ENCODE assay signal across 1 cellular context in the genomic region with DNA sequence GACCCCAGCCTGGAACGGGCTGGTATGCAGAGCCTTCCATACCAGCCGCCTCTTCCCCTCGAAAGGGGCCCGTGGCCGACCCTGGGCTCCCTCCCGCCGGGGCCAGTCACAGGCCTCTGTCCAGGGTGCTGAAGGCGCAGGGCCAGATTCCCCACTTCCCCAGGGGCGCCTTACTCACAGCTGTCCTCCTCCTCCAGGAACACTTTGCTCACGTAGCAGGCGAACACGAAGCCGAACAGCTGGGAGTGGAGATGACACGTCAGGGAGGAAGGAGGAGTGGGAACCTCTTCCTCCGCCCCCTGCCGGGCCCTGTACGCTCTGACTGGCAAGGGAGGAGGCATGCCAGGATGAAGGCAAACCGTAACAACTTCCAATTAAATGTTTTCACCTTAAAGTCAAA.
TF ChIP-seq lines count a peak whose summit lies in the region.

No MANE protein-coding gene starts in this region.

TF ChIP-seq in HepG2, 621 proteins besides CTCF, POLR2A, EP300 and RAD21 (continued from another document and continues in another):
- TF ChIP-seq, protein P1, sequence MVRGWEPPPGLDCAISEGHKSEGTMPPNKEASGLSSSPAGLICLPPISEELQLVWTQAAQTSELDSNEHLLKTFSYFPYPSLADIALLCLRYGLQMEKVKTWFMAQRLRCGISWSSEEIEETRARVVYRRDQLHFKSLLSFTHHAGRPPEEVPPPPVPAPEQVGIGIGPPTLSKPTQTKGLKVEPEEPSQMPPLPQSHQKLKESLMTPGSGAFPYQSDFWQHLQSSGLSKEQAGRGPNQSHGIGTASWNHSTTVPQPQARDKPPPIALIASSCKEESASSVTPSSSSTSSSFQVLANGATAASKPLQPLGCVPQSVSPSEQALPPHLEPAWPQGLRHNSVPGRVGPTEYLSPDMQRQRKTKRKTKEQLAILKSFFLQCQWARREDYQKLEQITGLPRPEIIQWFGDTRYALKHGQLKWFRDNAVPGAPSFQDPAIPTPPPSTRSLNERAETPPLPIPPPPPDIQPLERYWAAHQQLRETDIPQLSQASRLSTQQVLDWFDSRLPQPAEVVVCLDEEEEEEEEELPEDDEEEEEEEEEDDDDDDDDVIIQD (CRISPR knock-in tag; IDR thresholded peaks at IDR 0.05; ENCODE audit: low read depth), result no peak
- TF ChIP-seq, protein P2, sequence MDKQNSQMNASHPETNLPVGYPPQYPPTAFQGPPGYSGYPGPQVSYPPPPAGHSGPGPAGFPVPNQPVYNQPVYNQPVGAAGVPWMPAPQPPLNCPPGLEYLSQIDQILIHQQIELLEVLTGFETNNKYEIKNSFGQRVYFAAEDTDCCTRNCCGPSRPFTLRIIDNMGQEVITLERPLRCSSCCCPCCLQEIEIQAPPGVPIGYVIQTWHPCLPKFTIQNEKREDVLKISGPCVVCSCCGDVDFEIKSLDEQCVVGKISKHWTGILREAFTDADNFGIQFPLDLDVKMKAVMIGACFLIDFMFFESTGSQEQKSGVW (CRISPR knock-in tag; IDR thresholded peaks at IDR 0.05; ENCODE audit: borderline replicate concordance), result no peak
- TF ChIP-seq KAT7 (CRISPR knock-in tag; IDR thresholded peaks at IDR 0.05; ENCODE audit: borderline replicate concordance) (no peak), RBM39 (IDR thresholded peaks at IDR 0.05; ENCODE audit: low read depth, low read length, poor library complexity, severe bottlenecking) (no peak), SRY (CRISPR knock-in tag; IDR thresholded peaks at IDR 0.05) (peak; percentile 98), ZSCAN30 (CRISPR knock-in tag; IDR thresholded peaks at IDR 0.05) (peak; percentile 55; the same call in 1 of the 2 replicates), GABPB1 (CRISPR knock-in tag; IDR thresholded peaks at IDR 0.05) (peak; percentile 42; the same call in 1 of the 2 replicates), RBM22 (optimal IDR thresholded peaks at IDR 0.05; ENCODE audit: low read length) (no peak), REL (CRISPR knock-in tag; conservative IDR thresholded peaks at IDR 0.05) (peak; percentile 87; the same call in 1 of the 2 replicates), SMAD3 (CRISPR knock-in tag; IDR thresholded peaks at IDR 0.05) (peak; percentile 89; the same call in 1 of the 2 replicates), ZNF7 (CRISPR knock-in tag; IDR thresholded peaks at IDR 0.05) (no peak), ONECUT2 (CRISPR knock-in tag; IDR thresholded peaks at IDR 0.05) (no peak), ARNT (IDR thresholded peaks at IDR 0.05) (no peak), ZNF10 (CRISPR knock-in tag; IDR thresholded peaks at IDR 0.05; ENCODE audit: borderline replicate concordance, low read depth) (no peak), ZNF331 (CRISPR knock-in tag; IDR thresholded peaks at IDR 0.05) (peak; percentile 76; the same call in 1 of the 2 replicates), NRL (CRISPR knock-in tag; IDR thresholded peaks at IDR 0.05; ENCODE audit: borderline replicate concordance) (no peak; the same call in 1 of the 2 replicates), BCL6 (CRISPR knock-in tag; IDR thresholded peaks at IDR 0.05) (peak; percentile 39), HHEX (CRISPR knock-in tag; IDR thresholded peaks at IDR 0.05) (no peak), KDM2A (CRISPR knock-in tag; IDR thresholded peaks at IDR 0.05; ENCODE audit: borderline replicate concordance, low read depth) (peak; percentile 59; the same call in 1 of the 2 replicates), PCBP2 (optimal IDR thresholded peaks at IDR 0.05; ENCODE audit: low read depth, low read length, poor library complexity, severe bottlenecking) (no peak), ZNF224 (CRISPR knock-in tag; IDR thresholded peaks at IDR 0.05) (no peak), CBFB (CRISPR knock-in tag; IDR thresholded peaks at IDR 0.05) (no peak), STAG1 (CRISPR knock-in tag; IDR thresholded peaks at IDR 0.05) (0 out of 2 replicates have a peak, but pooled peaks have one; percentile 8), HDAC2 (CRISPR knock-in tag; IDR thresholded peaks at IDR 0.05) (0 out of 2 replicates have a peak, but pooled peaks have one; percentile 53), ZBTB8A (CRISPR knock-in tag; IDR thresholded peaks at IDR 0.05; ENCODE audit: borderline replicate concordance, low read depth) (no peak)
- TF ChIP-seq, protein P3, sequence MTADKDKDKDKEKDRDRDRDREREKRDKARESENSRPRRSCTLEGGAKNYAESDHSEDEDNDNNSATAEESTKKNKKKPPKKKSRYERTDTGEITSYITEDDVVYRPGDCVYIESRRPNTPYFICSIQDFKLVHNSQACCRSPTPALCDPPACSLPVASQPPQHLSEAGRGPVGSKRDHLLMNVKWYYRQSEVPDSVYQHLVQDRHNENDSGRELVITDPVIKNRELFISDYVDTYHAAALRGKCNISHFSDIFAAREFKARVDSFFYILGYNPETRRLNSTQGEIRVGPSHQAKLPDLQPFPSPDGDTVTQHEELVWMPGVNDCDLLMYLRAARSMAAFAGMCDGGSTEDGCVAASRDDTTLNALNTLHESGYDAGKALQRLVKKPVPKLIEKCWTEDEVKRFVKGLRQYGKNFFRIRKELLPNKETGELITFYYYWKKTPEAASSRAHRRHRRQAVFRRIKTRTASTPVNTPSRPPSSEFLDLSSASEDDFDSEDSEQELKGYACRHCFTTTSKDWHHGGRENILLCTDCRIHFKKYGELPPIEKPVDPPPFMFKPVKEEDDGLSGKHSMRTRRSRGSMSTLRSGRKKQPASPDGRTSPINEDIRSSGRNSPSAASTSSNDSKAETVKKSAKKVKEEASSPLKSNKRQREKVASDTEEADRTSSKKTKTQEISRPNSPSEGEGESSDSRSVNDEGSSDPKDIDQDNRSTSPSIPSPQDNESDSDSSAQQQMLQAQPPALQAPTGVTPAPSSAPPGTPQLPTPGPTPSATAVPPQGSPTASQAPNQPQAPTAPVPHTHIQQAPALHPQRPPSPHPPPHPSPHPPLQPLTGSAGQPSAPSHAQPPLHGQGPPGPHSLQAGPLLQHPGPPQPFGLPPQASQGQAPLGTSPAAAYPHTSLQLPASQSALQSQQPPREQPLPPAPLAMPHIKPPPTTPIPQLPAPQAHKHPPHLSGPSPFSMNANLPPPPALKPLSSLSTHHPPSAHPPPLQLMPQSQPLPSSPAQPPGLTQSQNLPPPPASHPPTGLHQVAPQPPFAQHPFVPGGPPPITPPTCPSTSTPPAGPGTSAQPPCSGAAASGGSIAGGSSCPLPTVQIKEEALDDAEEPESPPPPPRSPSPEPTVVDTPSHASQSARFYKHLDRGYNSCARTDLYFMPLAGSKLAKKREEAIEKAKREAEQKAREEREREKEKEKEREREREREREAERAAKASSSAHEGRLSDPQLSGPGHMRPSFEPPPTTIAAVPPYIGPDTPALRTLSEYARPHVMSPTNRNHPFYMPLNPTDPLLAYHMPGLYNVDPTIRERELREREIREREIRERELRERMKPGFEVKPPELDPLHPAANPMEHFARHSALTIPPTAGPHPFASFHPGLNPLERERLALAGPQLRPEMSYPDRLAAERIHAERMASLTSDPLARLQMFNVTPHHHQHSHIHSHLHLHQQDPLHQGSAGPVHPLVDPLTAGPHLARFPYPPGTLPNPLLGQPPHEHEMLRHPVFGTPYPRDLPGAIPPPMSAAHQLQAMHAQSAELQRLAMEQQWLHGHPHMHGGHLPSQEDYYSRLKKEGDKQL (CRISPR knock-in tag; IDR thresholded peaks at IDR 0.05; ENCODE audit: low read depth), result no peak
- TF ChIP-seq, protein P4, sequence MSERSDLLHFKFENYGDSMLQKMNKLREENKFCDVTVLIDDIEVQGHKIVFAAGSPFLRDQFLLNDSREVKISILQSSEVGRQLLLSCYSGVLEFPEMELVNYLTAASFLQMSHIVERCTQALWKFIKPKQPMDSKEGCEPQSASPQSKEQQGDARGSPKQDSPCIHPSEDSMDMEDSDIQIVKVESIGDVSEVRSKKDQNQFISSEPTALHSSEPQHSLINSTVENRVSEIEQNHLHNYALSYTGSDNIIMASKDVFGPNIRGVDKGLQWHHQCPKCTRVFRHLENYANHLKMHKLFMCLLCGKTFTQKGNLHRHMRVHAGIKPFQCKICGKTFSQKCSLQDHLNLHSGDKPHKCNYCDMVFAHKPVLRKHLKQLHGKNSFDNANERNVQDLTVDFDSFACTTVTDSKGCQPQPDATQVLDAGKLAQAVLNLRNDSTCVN (CRISPR knock-in tag; IDR thresholded peaks at IDR 0.05; ENCODE audit: borderline replicate concordance), result peak; percentile 90
- TF ChIP-seq, protein P5, sequence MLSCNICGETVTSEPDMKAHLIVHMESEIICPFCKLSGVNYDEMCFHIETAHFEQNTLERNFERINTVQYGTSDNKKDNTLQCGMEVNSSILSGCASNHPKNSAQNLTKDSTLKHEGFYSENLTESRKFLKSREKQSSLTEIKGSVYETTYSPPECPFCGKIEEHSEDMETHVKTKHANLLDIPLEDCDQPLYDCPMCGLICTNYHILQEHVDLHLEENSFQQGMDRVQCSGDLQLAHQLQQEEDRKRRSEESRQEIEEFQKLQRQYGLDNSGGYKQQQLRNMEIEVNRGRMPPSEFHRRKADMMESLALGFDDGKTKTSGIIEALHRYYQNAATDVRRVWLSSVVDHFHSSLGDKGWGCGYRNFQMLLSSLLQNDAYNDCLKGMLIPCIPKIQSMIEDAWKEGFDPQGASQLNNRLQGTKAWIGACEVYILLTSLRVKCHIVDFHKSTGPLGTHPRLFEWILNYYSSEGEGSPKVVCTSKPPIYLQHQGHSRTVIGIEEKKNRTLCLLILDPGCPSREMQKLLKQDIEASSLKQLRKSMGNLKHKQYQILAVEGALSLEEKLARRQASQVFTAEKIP (CRISPR knock-in tag; IDR thresholded peaks at IDR 0.05; ENCODE audit: borderline replicate concordance), result no peak
- TF ChIP-seq, protein P6, sequence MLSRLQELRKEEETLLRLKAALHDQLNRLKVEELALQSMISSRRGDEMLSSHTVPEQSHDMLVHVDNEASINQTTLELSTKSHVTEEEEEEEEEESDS (CRISPR knock-in tag; IDR thresholded peaks at IDR 0.05; ENCODE audit: borderline replicate concordance), result peak; percentile 90; the same call in 1 of the 2 replicates
- TF ChIP-seq, protein P7, sequence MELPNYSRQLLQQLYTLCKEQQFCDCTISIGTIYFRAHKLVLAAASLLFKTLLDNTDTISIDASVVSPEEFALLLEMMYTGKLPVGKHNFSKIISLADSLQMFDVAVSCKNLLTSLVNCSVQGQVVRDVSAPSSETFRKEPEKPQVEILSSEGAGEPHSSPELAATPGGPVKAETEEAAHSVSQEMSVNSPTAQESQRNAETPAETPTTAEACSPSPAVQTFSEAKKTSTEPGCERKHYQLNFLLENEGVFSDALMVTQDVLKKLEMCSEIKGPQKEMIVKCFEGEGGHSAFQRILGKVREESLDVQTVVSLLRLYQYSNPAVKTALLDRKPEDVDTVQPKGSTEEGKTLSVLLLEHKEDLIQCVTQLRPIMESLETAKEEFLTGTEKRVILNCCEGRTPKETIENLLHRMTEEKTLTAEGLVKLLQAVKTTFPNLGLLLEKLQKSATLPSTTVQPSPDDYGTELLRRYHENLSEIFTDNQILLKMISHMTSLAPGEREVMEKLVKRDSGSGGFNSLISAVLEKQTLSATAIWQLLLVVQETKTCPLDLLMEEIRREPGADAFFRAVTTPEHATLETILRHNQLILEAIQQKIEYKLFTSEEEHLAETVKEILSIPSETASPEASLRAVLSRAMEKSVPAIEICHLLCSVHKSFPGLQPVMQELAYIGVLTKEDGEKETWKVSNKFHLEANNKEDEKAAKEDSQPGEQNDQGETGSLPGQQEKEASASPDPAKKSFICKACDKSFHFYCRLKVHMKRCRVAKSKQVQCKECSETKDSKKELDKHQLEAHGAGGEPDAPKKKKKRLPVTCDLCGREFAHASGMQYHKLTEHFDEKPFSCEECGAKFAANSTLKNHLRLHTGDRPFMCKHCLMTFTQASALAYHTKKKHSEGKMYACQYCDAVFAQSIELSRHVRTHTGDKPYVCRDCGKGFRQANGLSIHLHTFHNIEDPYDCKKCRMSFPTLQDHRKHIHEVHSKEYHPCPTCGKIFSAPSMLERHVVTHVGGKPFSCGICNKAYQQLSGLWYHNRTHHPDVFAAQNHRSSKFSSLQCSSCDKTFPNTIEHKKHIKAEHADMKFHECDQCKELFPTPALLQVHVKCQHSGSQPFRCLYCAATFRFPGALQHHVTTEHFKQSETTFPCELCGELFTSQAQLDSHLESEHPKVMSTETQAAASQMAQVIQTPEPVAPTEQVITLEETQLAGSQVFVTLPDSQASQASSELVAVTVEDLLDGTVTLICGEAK (IDR thresholded peaks at IDR 0.05), result no peak
- TF ChIP-seq, protein P7 (CRISPR knock-in tag; IDR thresholded peaks at IDR 0.05), result peak; percentile 73; the same call in 1 of the 2 replicates
- TF ChIP-seq, protein P8, sequence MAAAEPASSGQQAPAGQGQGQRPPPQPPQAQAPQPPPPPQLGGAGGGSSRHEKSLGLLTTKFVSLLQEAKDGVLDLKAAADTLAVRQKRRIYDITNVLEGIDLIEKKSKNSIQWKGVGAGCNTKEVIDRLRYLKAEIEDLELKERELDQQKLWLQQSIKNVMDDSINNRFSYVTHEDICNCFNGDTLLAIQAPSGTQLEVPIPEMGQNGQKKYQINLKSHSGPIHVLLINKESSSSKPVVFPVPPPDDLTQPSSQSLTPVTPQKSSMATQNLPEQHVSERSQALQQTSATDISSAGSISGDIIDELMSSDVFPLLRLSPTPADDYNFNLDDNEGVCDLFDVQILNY (CRISPR knock-in tag; conservative IDR thresholded peaks at IDR 0.05), result 0 out of 2 replicates have a peak, but pooled peaks have one; percentile 40
